Comparison of ENCODE assay signal across 32 cellular contexts in genomic region chr3:34394978-34395748, GRCh38.
DNase-seq lines count a peak whose midpoint lies in the region; ATAC-seq and TF ChIP-seq lines count a peak whose summit lies in the region.
"Had no signal": no experiment of that assay in that cellular context is flagged by ENCODE, and none has a peak within 500 bp of the region (broad histone marks: within the 10 kb centered on the region; RNA-seq: fewer than 3 reads in every experiment).

No MANE protein-coding gene starts in this region.

- no peaks in the 10 kb centered on the region for H3K36me3 ChIP-seq in lower lobe of right lung
- H3K36me3 ChIP-seq in CD4-positive, alpha-beta memory T cell (ENCODE audit: insufficient read depth, low read length): no peaks in the 10 kb centered on the region
- H3K36me3 ChIP-seq: BE2C, colonic mucosa, sigmoid colon, tibial artery had no signal

- H3K4me1 ChIP-seq in H9 (ENCODE audit: insufficient read depth, low read length): no peaks in the 10 kb centered on the region
- H3K4me1 ChIP-seq in lower lobe of right lung: no peaks in the 10 kb centered on the region
- no peaks in the 10 kb centered on the region for H3K4me1 ChIP-seq in CD4-positive, alpha-beta memory T cell (ENCODE audit: insufficient read depth, low read length)
- H3K4me1 ChIP-seq: BE2C, colonic mucosa, psoas muscle, sigmoid colon, tibial artery had no signal

- H2BK20ac ChIP-seq in H9 (ENCODE audit: low read depth, low read length, poor library complexity, severe bottlenecking): no peak overlapping the region

- no peak overlapping the region for H3K4me2 ChIP-seq in H9 (ENCODE audit: insufficient read depth, insufficient read length, low read length)

- H3K36me3 Mint-ChIP-seq in H9 (ENCODE audit: insufficient read depth in 1 of 3, low read depth in 3 of 3) (peaks cover 0 to 1% (median 0%) of the 10 kb centered on the region in 3 experiments; a peak in 2 of 7 replicates), chondrocyte (ENCODE audit: low read depth) (no peaks in the 10 kb centered on the region)
- H3K36me3 Mint-ChIP-seq in CD4-positive, alpha-beta memory T cell: no peaks in the 10 kb centered on the region
- H3K36me3 Mint-ChIP-seq: activated naive CD8-positive, alpha-beta T cell treated with anti-CD3 and anti-CD28 coated beads for 36 hours; mesothelial cell of epicardium; naive thymus-derived CD4-positive, alpha-beta T cell had no signal

- no peak overlapping the region for H4K8ac ChIP-seq in H9 (replicated peaks; ENCODE audit: insufficient read length, low read depth, low read length)

- H3K14ac ChIP-seq in H9 (ENCODE audit: insufficient read depth, low read length): no peak overlapping the region

- H3K56ac ChIP-seq in H9 (ENCODE audit: insufficient read length, low read depth, low read length): no peak overlapping the region

- no peak overlapping the region for H3K4ac ChIP-seq in H9 (ENCODE audit: low read depth, low read length)

- no peaks in the 10 kb centered on the region for H3K79me1 ChIP-seq in H9 (ENCODE audit: insufficient read depth, low read depth, low read length, poor library complexity, severe bottlenecking)

- ATAC-seq in lower lobe of right lung: peak; percentile 18 to 30
- ATAC-seq in HG02973 (IDR thresholded peaks at IDR 0.05; ENCODE audit: unreplicated experiment): no peak
- ATAC-seq: naive thymus-derived CD4-positive, alpha-beta T cell; psoas muscle had no signal

- no peaks in the 10 kb centered on the region for H3K79me2 ChIP-seq in H9 (ENCODE audit: insufficient read depth, low read length)

- intact Hi-C loops in lower lobe of right lung (cut with DNase I): no loop called here
- intact Hi-C loops in CD4-positive, alpha-beta memory T cell (cut with micrococcal nuclease): no loop called here

- H3K9me3 ChIP-seq in H9 (ENCODE audit: control insufficient read depth, low read depth, low read length) (no peaks in the 10 kb centered on the region), lower lobe of right lung (no peaks in the 10 kb centered on the region)
- H3K9me3 ChIP-seq in CD4-positive, alpha-beta memory T cell (ENCODE audit: control insufficient read depth in 1 of 2, low read length in 2 of 2): no peaks in the 10 kb centered on the region
- H3K9me3 ChIP-seq: BE2C, colonic mucosa had no signal

- H4K20me1 ChIP-seq in H9 (ENCODE audit: control insufficient read depth, insufficient read depth, insufficient read length): no peaks in the 10 kb centered on the region

- peaks cover 3 to 6% of the 10 kb centered on the region in 2 experiments; a peak in 2 of 5 replicates for H3K9me3 Mint-ChIP-seq in H9
- peaks cover 22% of the 10 kb centered on the region for H3K9me3 Mint-ChIP-seq in chondrocyte (ENCODE audit: low read depth)
- peaks cover 0 to 9% (median 2%) of the 10 kb centered on the region in 8 donors for H3K9me3 Mint-ChIP-seq in CD4-positive, alpha-beta memory T cell

- H2AFZ ChIP-seq in H9 (ENCODE audit: low read length): no peak overlapping the region

- no peak overlapping the region for H3K27ac ChIP-seq in H9 (ENCODE audit: insufficient read length, low read depth, low read length)
- no peak overlapping the region for H3K27ac ChIP-seq in lower lobe of right lung
- no peak overlapping the region for H3K27ac ChIP-seq in CD4-positive, alpha-beta memory T cell (ENCODE audit: low read depth, low read length)
- H3K27ac ChIP-seq: colonic mucosa, psoas muscle, sigmoid colon, tibial artery, VCaP had no signal

- peak; percentile 42 for DNase-seq in H9
- peak; percentile 38 for DNase-seq in chondrocyte (ENCODE audit: low spot score)
- DNase-seq in lower lobe of right lung: no peak
- no peak for DNase-seq in Kasumi-1 (lab: John Stamatoyannopoulos, UW)
- DNase-seq in CD4-positive, alpha-beta memory T cell: no peak
- DNase-seq: activated CD4-positive, alpha-beta T cell treated with anti-CD3 and anti-CD28 coated beads for 48 hours; activated effector memory CD4-positive, alpha-beta T cell treated with Interleukin-2 at 50 U/mL for 16 hours; activated naive CD8-positive, alpha-beta T cell treated with anti-CD3 and anti-CD28 coated beads for 36 hours; activated T-cell treated with anti-CD3 and anti-CD28 coated beads, Interleukin-2, amount 50 U/mL, for 1 hour; anterior cingulate cortex; BE2C; colonic mucosa; DMS 273 treated with DMSO at 0.1 percent for 48 hours; effector CD8-positive, alpha-beta T cell; EL; erythroblast; MV-4-11; naive thymus-derived CD4-positive, alpha-beta T cell; NCI-H1436 treated with DMSO at 0.1 percent for 48 hours; NCI-H2081 treated with DMSO at 0.1 percent for 48 hours; NCI-H226; NCI-H526 treated with DMSO at 0.1 percent for 48 hours; psoas muscle; sigmoid colon; stimulated activated CD4-positive, alpha-beta T cell treated with anti-CD3 and anti-CD28 coated beads, Interleukin-12 subunit alpha, Interleukin-12 subunit beta, amount 100 ng/mL, for 4 hours; stimulated activated CD4-positive, alpha-beta T cell treated with anti-CD3 and anti-CD28 coated beads, Interleukin-4, amount 100 ng/mL, for 1 hour; T1000; tibial artery had no signal

- H4K5ac ChIP-seq in H9 (ENCODE audit: insufficient read length, low read depth, low read length): no peak overlapping the region

- H3K9ac ChIP-seq in H9 (ENCODE audit: extremely low read depth, insufficient read length, low read length): no peak overlapping the region

- H3T11ph ChIP-seq in H9 (ENCODE audit: low read length): no peak overlapping the region

- no peak overlapping the region for H2BK12ac ChIP-seq in H9 (ENCODE audit: insufficient read length, low read depth, low read length)

- H3K27me3 Mint-ChIP-seq in H9 (ENCODE audit: low read depth) (peaks cover 2% of the 10 kb centered on the region; the same call in 1 of the 2 replicates), chondrocyte (ENCODE audit: low read depth) (no peaks in the 10 kb centered on the region)
- H3K27me3 Mint-ChIP-seq in CD4-positive, alpha-beta memory T cell: no peaks in the 10 kb centered on the region
- H3K27me3 Mint-ChIP-seq: activated naive CD8-positive, alpha-beta T cell treated with anti-CD3 and anti-CD28 coated beads for 36 hours had no signal

- H3K27me3 ChIP-seq in H9 (ENCODE audit: insufficient read depth, low read length): no peaks in the 10 kb centered on the region
- no peaks in the 10 kb centered on the region for H3K27me3 ChIP-seq in lower lobe of right lung (ENCODE audit: low read depth)
- H3K27me3 ChIP-seq in CD4-positive, alpha-beta memory T cell (ENCODE audit: insufficient read depth, low read length): no peaks in the 10 kb centered on the region
- H3K27me3 ChIP-seq: BE2C, colonic mucosa, sigmoid colon, tibial artery had no signal

- no peak overlapping the region for H3K4me3 ChIP-seq in lower lobe of right lung
- H3K4me3 ChIP-seq in CD4-positive, alpha-beta memory T cell (ENCODE audit: low read length in 2 of 2): no peak overlapping the region
- H3K4me3 ChIP-seq: colonic mucosa, psoas muscle, sigmoid colon, tibial artery had no signal

- H3K23ac ChIP-seq in H9 (ENCODE audit: insufficient read length, low read depth, low read length): no peak overlapping the region

- no peaks in the 10 kb centered on the region for H3K23me2 ChIP-seq in H9 (ENCODE audit: insufficient read length, low read depth, low read length, poor library complexity, severe bottlenecking)

- WGBS in H9 (ENCODE audit: extremely low coverage, insufficient read length, low lambda C conversion rate): no CpG with 5 or more reads among the region's 2 CpGs

- H2BK15ac ChIP-seq in H9 (ENCODE audit: low read depth, low read length): no peak overlapping the region

- peak overlapping the region in 1 of 3 experiments; percentile 92; a peak in 2 of 7 replicates for H3K27ac Mint-ChIP-seq in H9
- no peak overlapping the region for H3K27ac Mint-ChIP-seq in chondrocyte (ENCODE audit: unreplicated experiment)
- H3K27ac Mint-ChIP-seq in CD4-positive, alpha-beta memory T cell: no peak overlapping the region
- H3K27ac Mint-ChIP-seq: activated naive CD8-positive, alpha-beta T cell treated with anti-CD3 and anti-CD28 coated beads for 36 hours; mesothelial cell of epicardium had no signal

- H3K4me3 Mint-ChIP-seq in H9: no peak overlapping the region; a peak in 1 of 5 replicates
- H3K4me3 Mint-ChIP-seq in chondrocyte (ENCODE audit: unreplicated experiment): no peak overlapping the region
- no peak overlapping the region for H3K4me3 Mint-ChIP-seq in CD4-positive, alpha-beta memory T cell
- H3K4me3 Mint-ChIP-seq: activated naive CD8-positive, alpha-beta T cell treated with anti-CD3 and anti-CD28 coated beads for 36 hours; mesothelial cell of epicardium; naive thymus-derived CD4-positive, alpha-beta T cell had no signal

- H2BK5ac ChIP-seq in H9 (ENCODE audit: insufficient read length, low read length): no peak overlapping the region

- H3K4me1 Mint-ChIP-seq in H9: no peaks in the 10 kb centered on the region
- peaks cover 4% of the 10 kb centered on the region for H3K4me1 Mint-ChIP-seq in chondrocyte (ENCODE audit: low read depth)
- H3K4me1 Mint-ChIP-seq in CD4-positive, alpha-beta memory T cell: no peaks in the 10 kb centered on the region
- H3K4me1 Mint-ChIP-seq: activated naive CD8-positive, alpha-beta T cell treated with anti-CD3 and anti-CD28 coated beads for 36 hours; mesothelial cell of epicardium; naive thymus-derived CD4-positive, alpha-beta T cell had no signal

- no peak overlapping the region for H2AK5ac ChIP-seq in H9 (ENCODE audit: insufficient read length, low read length)

- CTCF ChIA-PET in CD4-positive, alpha-beta memory T cell (lab: Charles Lee; ENCODE audit: partially characterized antibody): no interaction called here

- H3K18ac ChIP-seq in H9 (ENCODE audit: insufficient read length, low read depth, low read length): no peak overlapping the region

- no peak overlapping the region for H4K91ac ChIP-seq in H9 (ENCODE audit: insufficient read length, low read depth, low read length)

- H2BK120ac ChIP-seq in H9 (ENCODE audit: low read depth, low read length, poor library complexity, severe bottlenecking): no peak overlapping the region

- POLR2A ChIA-PET in CD4-positive, alpha-beta memory T cell (lab: Charles Lee; ENCODE audit: partially characterized antibody): no interaction called here

- peak; percentile 39 for TF ChIP-seq CTCF in GM12873 (IDR thresholded peaks at IDR 0.05; ENCODE audit: insufficient read depth, low read depth, low read length, missing control alignments)
- TF ChIP-seq CTCF in H9 (conservative IDR thresholded peaks at IDR 0.05): peak; percentile 39; the same call in 2 of the 3 replicates
- TF ChIP-seq CTCF in chondrocyte (IDR thresholded peaks at IDR 0.05): no peak
- no peak for TF ChIP-seq CTCF in lower lobe of right lung (IDR thresholded peaks at IDR 0.05)

Comparison
In these comparisons a context has a peak if more than half of its experiments do, and no peak if none do; other contexts are left out.
1. CTCF ChIP-seq: peak in GM12873 (single experiment) and H9 (single experiment); none in chondrocyte (single experiment) and lower lobe of right lung (single experiment).
2. DNase-seq: peak in H9 (single experiment) and chondrocyte (single experiment); none in lower lobe of right lung (single experiment), Kasumi-1 (0 of 2) and CD4-positive, alpha-beta memory T cell (0 of 5).